ENCODE assay signal across 27 cellular contexts in the genomic region with DNA sequence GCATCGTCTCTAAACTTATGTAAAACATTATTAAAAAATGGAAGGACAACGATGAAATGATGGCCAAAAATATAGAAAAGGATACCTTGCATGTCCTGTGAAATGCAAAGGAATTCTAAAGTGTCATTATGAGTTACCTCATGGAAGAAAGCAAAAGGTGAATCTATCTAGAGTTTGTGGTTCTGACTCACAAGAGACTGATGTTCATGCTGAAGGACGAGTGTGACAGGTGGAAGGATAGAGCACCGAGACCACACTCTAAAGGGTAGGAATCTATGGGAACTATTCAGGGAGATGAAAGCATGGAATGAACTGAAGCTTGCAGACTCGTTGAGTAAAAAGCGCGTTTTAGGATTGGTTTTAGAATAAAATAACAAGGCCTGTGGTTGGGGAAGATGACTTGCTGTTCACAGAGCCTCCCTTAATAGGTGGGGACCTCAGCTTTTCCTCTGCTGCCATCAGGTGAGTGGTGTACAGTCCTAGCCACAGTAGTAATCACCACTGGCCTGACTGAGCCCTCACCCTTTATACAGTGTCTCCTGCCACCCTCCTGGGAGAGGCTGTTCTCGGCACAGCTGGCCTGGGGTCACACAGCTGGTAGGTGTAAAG. TPM values are rescaled to one million over a fixed set of nuclear protein-coding genes. Genes with fewer than 3 reads are reported as not detected.
A peak's percentile ranks its signal among the peaks of the same experiment; 100 is the strongest.
DNase-seq lines count a peak whose midpoint lies in the region; ATAC-seq and TF ChIP-seq lines count a peak whose summit lies in the region.
"Had no signal": no experiment of that assay in that cellular context is flagged by ENCODE, and none has a peak within 500 bp of the region (broad histone marks: within the 10 kb centered on the region; RNA-seq: fewer than 3 reads in every experiment).

No MANE protein-coding gene starts in this region.

- DNase-seq in activated CD4-positive, alpha-beta T cell treated with anti-CD3 and anti-CD28 coated beads, Interleukin-2, amount 10 ng/mL, durations not matched to agents 7 days and 5 days, result no peak
- no peak for DNase-seq in activated CD4-positive, alpha-beta T cell treated with anti-CD3 and anti-CD28 coated beads for 4 hours
- DNase-seq in RWPE2 (ENCODE audit: low spot score), result peak; percentile 23
- DNase-seq in chondrocyte (ENCODE audit: low spot score), result no peak
- no peak for DNase-seq in CD1c-positive myeloid dendritic cell (ENCODE audit: extremely low spot score)
- DNase-seq in osteoblast (ENCODE audit: insufficient read length, low spot score, missing footprints), result no peak
- no peak for DNase-seq in HuH-7.5 (ENCODE audit: low spot score)
- DNase-seq: activated naive CD4-positive, alpha-beta T cell treated with anti-CD3 and anti-CD28 coated beads for 36 hours; amygdala; hypothalamus; mammary epithelial cell; NCI-H1105; NCI-H187 treated with DMSO at 0.1 percent for 48 hours; NCI-H2171; NCI-H82; retina; small intestine; stimulated activated naive CD8-positive, alpha-beta T cell treated with anti-CD3 and anti-CD28 coated beads, Interleukin-15, Interleukin-2, amounts not matched to agents 100 U/mL and 50 U/mL, for 24 hours; SW 1271; testis; WERI-Rb-1 had no signal

- H3K27me3 ChIP-seq in RWPE2 (ENCODE audit: insufficient read depth, poor library complexity, severe bottlenecking) (no peaks in the 10 kb centered on the region), osteoblast (ENCODE audit: insufficient read depth, low read length) (no peaks in the 10 kb centered on the region)
- H3K27me3 ChIP-seq: SJCRH30, testis had no signal

- H3K4me1 ChIP-seq in RWPE2 (ENCODE audit: insufficient read depth, poor library complexity, severe bottlenecking) (no peaks in the 10 kb centered on the region), osteoblast (ENCODE audit: insufficient read depth, low read length) (peaks cover 36% of the 10 kb centered on the region)

- TF ChIP-seq CTCF in RWPE2 (IDR thresholded peaks at IDR 0.05; ENCODE audit: poor library complexity, severe bottlenecking) (no peak), chondrocyte (IDR thresholded peaks at IDR 0.05) (no peak), osteoblast (IDR thresholded peaks at IDR 0.05; ENCODE audit: extremely low read depth, low read depth, low read length) (no peak)

- POLR2A ChIA-PET in activated CD4-positive, alpha-beta T cell treated with anti-CD3 and anti-CD28 coated beads, Interleukin-2, amount 10 ng/mL, durations not matched to agents 7 days and 5 days (lab: Charles Lee), result no interaction called here

- peaks cover 27% of the 10 kb centered on the region for H3K36me3 Mint-ChIP-seq in activated CD4-positive, alpha-beta T cell treated with anti-CD3 and anti-CD28 coated beads, Interleukin-2, amount 10 ng/mL, durations not matched to agents 7 days and 5 days (ENCODE audit: low read depth)
- H3K36me3 Mint-ChIP-seq in chondrocyte (ENCODE audit: low read depth), result peaks cover 2% of the 10 kb centered on the region
- peaks cover 43% of the 10 kb centered on the region for H3K36me3 Mint-ChIP-seq in stimulated activated memory B cell treated with anti-CD40 and anti-IgM and Interleukin-4, amounts not matched to agents 10 μg/mL and 1 μg/mL and 100 μg/mL, for 72 hours

- H3K27me3 Mint-ChIP-seq in activated CD4-positive, alpha-beta T cell treated with anti-CD3 and anti-CD28 coated beads, Interleukin-2, amount 10 ng/mL, durations not matched to agents 7 days and 5 days, result no peaks in the 10 kb centered on the region
- H3K27me3 Mint-ChIP-seq in chondrocyte (ENCODE audit: low read depth), result no peaks in the 10 kb centered on the region
- H3K27me3 Mint-ChIP-seq in stimulated activated memory B cell treated with anti-CD40 and anti-IgM and Interleukin-4, amounts not matched to agents 10 μg/mL and 1 μg/mL and 100 μg/mL, for 72 hours, result no peaks in the 10 kb centered on the region

- H3K4me2 ChIP-seq in osteoblast (ENCODE audit: insufficient read depth, low read length), result no peak overlapping the region

- peaks cover 98% of the 10 kb centered on the region for H3K79me2 ChIP-seq in osteoblast (ENCODE audit: insufficient read depth, low read length)

- H3K27ac ChIP-seq in RWPE2 (ENCODE audit: poor library complexity, severe bottlenecking) (no peak overlapping the region), osteoblast (ENCODE audit: low read depth, low read length) (no peak overlapping the region)
- H3K27ac ChIP-seq: epithelial cell of prostate, SJCRH30, testis, WERI-Rb-1 had no signal

- H3K9me3 Mint-ChIP-seq in activated CD4-positive, alpha-beta T cell treated with anti-CD3 and anti-CD28 coated beads, Interleukin-2, amount 10 ng/mL, durations not matched to agents 7 days and 5 days, result no peaks in the 10 kb centered on the region
- no peaks in the 10 kb centered on the region for H3K9me3 Mint-ChIP-seq in chondrocyte (ENCODE audit: low read depth)
- H3K9me3 Mint-ChIP-seq in stimulated activated memory B cell treated with anti-CD40 and anti-IgM and Interleukin-4, amounts not matched to agents 10 μg/mL and 1 μg/mL and 100 μg/mL, for 72 hours, result no peaks in the 10 kb centered on the region
- H3K9me3 Mint-ChIP-seq: activated naive CD4-positive, alpha-beta T cell treated with anti-CD3 and anti-CD28 coated beads for 36 hours; nephron had no signal

- H3K36me3 ChIP-seq in RWPE2 (ENCODE audit: low read depth), result peaks cover 47% of the 10 kb centered on the region
- peaks cover 14% of the 10 kb centered on the region for H3K36me3 ChIP-seq in osteoblast (ENCODE audit: insufficient read depth, low read length)
- H3K36me3 ChIP-seq: SJCRH30 had no signal

- no peak overlapping the region for H2AFZ ChIP-seq in osteoblast (ENCODE audit: low read length)

- ATAC-seq in RWPE2 (ENCODE audit: low read depth), result no peak
- no peak for ATAC-seq in stimulated activated memory B cell treated with anti-CD40 and anti-IgM and Interleukin-4, amounts not matched to agents 10 μg/mL and 1 μg/mL and 100 μg/mL, for 72 hours
- ATAC-seq: GM12878; stimulated activated naive CD8-positive, alpha-beta T cell treated with anti-CD3 and anti-CD28 coated beads, Interleukin-15, Interleukin-2, amounts not matched to agents 100 U/mL and 50 U/mL, for 24 hours had no signal

- H3K4me1 Mint-ChIP-seq in activated CD4-positive, alpha-beta T cell treated with anti-CD3 and anti-CD28 coated beads, Interleukin-2, amount 10 ng/mL, durations not matched to agents 7 days and 5 days, result peaks cover 83% of the 10 kb centered on the region
- H3K4me1 Mint-ChIP-seq in chondrocyte (ENCODE audit: low read depth), result peaks cover 89% of the 10 kb centered on the region
- peaks cover 90% of the 10 kb centered on the region for H3K4me1 Mint-ChIP-seq in stimulated activated memory B cell treated with anti-CD40 and anti-IgM and Interleukin-4, amounts not matched to agents 10 μg/mL and 1 μg/mL and 100 μg/mL, for 72 hours

- H3K4me3 ChIP-seq in RWPE2 (ENCODE audit: severe bottlenecking) (no peak overlapping the region), osteoblast (ENCODE audit: insufficient read depth, low read length) (no peak overlapping the region)
- H3K4me3 ChIP-seq: GM12878, HAP-1, SJCRH30, testis had no signal

- CTCF ChIA-PET in activated CD4-positive, alpha-beta T cell treated with anti-CD3 and anti-CD28 coated beads, Interleukin-2, amount 10 ng/mL, durations not matched to agents 7 days and 5 days (lab: Charles Lee), result no interaction called here

- no peaks in the 10 kb centered on the region for H3K9me3 ChIP-seq in RWPE2 (ENCODE audit: severe bottlenecking)
- no peaks in the 10 kb centered on the region for H3K9me3 ChIP-seq in osteoblast (ENCODE audit: low read depth, low read length)
- H3K9me3 ChIP-seq: HAP-1, SJCRH30, testis had no signal

- H3K27ac Mint-ChIP-seq in activated CD4-positive, alpha-beta T cell treated with anti-CD3 and anti-CD28 coated beads, Interleukin-2, amount 10 ng/mL, durations not matched to agents 7 days and 5 days, result peak overlapping the region; percentile 67
- peak overlapping the region; percentile 57 for H3K27ac Mint-ChIP-seq in chondrocyte (ENCODE audit: unreplicated experiment)
- H3K27ac Mint-ChIP-seq in stimulated activated memory B cell treated with anti-CD40 and anti-IgM and Interleukin-4, amounts not matched to agents 10 μg/mL and 1 μg/mL and 100 μg/mL, for 72 hours, result peak overlapping the region; percentile 61
- H3K27ac Mint-ChIP-seq: activated naive CD4-positive, alpha-beta T cell treated with anti-CD3 and anti-CD28 coated beads for 36 hours had no signal

- no peak overlapping the region for H3K4me3 Mint-ChIP-seq in activated CD4-positive, alpha-beta T cell treated with anti-CD3 and anti-CD28 coated beads, Interleukin-2, amount 10 ng/mL, durations not matched to agents 7 days and 5 days
- no peak overlapping the region for H3K4me3 Mint-ChIP-seq in chondrocyte (ENCODE audit: unreplicated experiment)
- no peak overlapping the region for H3K4me3 Mint-ChIP-seq in stimulated activated memory B cell treated with anti-CD40 and anti-IgM and Interleukin-4, amounts not matched to agents 10 μg/mL and 1 μg/mL and 100 μg/mL, for 72 hours
- H3K4me3 Mint-ChIP-seq: activated naive CD4-positive, alpha-beta T cell treated with anti-CD3 and anti-CD28 coated beads for 36 hours had no signal

- H4K20me1 ChIP-seq in osteoblast (ENCODE audit: insufficient read depth, low read length), result peaks cover 68% of the 10 kb centered on the region

RNA-seq across cellular contexts. Expression of gene TENT4A, which starts 11.2 kb away (rescaled TPM):
- total RNA-seq in activated CD4-positive, alpha-beta T cell treated with anti-CD3 and anti-CD28 coated beads, Interleukin-2, amount 10 ng/mL, durations not matched to agents 7 days and 5 days, result 10 to 100 TPM; 37.4 to 41.9 TPM
- total RNA-seq in chondrocyte, result 21.5 to 28.2 TPM (median 21.7 TPM) in 3 replicates
- 16.5 and 21.4 TPM in 2 replicates for total RNA-seq in osteoblast
